In genomic region chr20:64285579-64286427, GRCh38 we compare ENCODE assay signal across 8 cellular contexts. TPM values are rescaled to one million over a fixed set of nuclear protein-coding genes. Genes with fewer than 3 reads are reported as not detected.
DNase-seq lines count a peak whose midpoint lies in the region; ATAC-seq, FAIRE-seq and TF ChIP-seq lines count a peak whose summit lies in the region.
"Not testable (repeated sequence)": the region's sequence is repeated elsewhere in the genome, so short reads cannot be mapped to it uniquely, and the experiment has no call there.

No MANE protein-coding gene starts in this region.

- not testable (repeated sequence) for H3K4me3 ChIP-seq in body of pancreas; keratinocyte (ENCODE audit: control insufficient read depth in 2 of 3, extremely low read depth in 1 of 3, insufficient read depth in 2 of 3, low read depth in 1 of 3, low read length in 3 of 3)

- H3K4me1 ChIP-seq in body of pancreas; keratinocyte (ENCODE audit: control insufficient read depth, extremely low read depth, insufficient read depth, low read length): not testable (repeated sequence)

- peak; percentile 90 for ATAC-seq in GM19023 (IDR thresholded peaks at IDR 0.05; ENCODE audit: unreplicated experiment)
- peak; percentile 84 for ATAC-seq in HG03060 (IDR thresholded peaks at IDR 0.05; ENCODE audit: low read depth, unreplicated experiment)
- peak; percentile 94 for ATAC-seq in WTC11
- ATAC-seq in body of pancreas, result peak; percentile 63

- H2AFZ ChIP-seq in keratinocyte (ENCODE audit: control insufficient read depth, low read length), result not testable (repeated sequence)

- not testable (repeated sequence) for H3K4me1 Mint-ChIP-seq in WTC11

- POLR2A ChIA-PET in WTC11 (lab: Charles Lee), result not testable (repeated sequence)

- not testable (repeated sequence) for H3K4me2 ChIP-seq in keratinocyte (ENCODE audit: control insufficient read depth, extremely low read depth, insufficient read depth, low read depth, low read length)

- H3K4me3 Mint-ChIP-seq in WTC11, result not testable (repeated sequence)

- dilution Hi-C loops in keratinocyte (cut with MboI; ENCODE audit: extremely low pct_ligation_motif_present, low sequenced_read_pairs), result not testable (repeated sequence)

- TF ChIP-seq POLR2A in body of pancreas (IDR thresholded peaks at IDR 0.05), result not testable (repeated sequence)

- intact Hi-C loops in body of pancreas (cut with DNase I), result not testable (repeated sequence)

- not testable (repeated sequence) for H3K79me2 ChIP-seq in keratinocyte (ENCODE audit: control insufficient read depth, insufficient read depth, low read length)

- not testable (repeated sequence) for H4K20me1 ChIP-seq in keratinocyte (ENCODE audit: control insufficient read depth, extremely low read depth, insufficient read depth, low read length)

- FAIRE-seq in keratinocyte (lab: Jason Lieb, UNC), result not testable (repeated sequence)

- 79 to 82% methylated on average over 31 to 38 of the region's 44 CpGs for WGBS in body of pancreas, 2 donors

- peak; percentile 100 for TF ChIP-seq CTCF in WTC11 (IDR thresholded peaks at IDR 0.05)
- peak in 6 of 7 experiments; percentile 46 to 81 (median 68) for TF ChIP-seq CTCF in body of pancreas (IDR thresholded peaks at IDR 0.05)
- TF ChIP-seq CTCF in keratinocyte (optimal IDR thresholded peaks at IDR 0.05 in 1 of 3, IDR thresholded peaks at IDR 0.05 in 1 of 3, conservative IDR thresholded peaks at IDR 0.05 in 1 of 3; ENCODE audit: extremely low read depth in 1 of 3, insufficient read depth in 2 of 3, low read length in 3 of 3), result peak in 2 of 3 experiments; percentile 55 to 83

- not testable (repeated sequence) for H3K27ac ChIP-seq in body of pancreas; keratinocyte (ENCODE audit: control insufficient read depth, insufficient read depth, low read length)

- not testable (repeated sequence) for H3K9me3 ChIP-seq in body of pancreas; keratinocyte (ENCODE audit: control insufficient read depth, low read depth, low read length)

- not testable (repeated sequence) for H3K36me3 ChIP-seq in body of pancreas (replicated peaks in 1 of 2; ENCODE audit: insufficient read depth in 1 of 2, low read depth in 2 of 2); keratinocyte (ENCODE audit: control insufficient read depth in 2 of 2, extremely low read depth in 1 of 2, insufficient read depth in 2 of 2, low read length in 2 of 2)

- DNase-seq in Ammon's horn (ENCODE audit: low spot score), result peak; percentile 33
- peak; percentile 59 for DNase-seq in NCI-H2196 (lab: John Stamatoyannopoulos, UW; ENCODE audit: unreplicated experiment)
- peak; percentile 94 for DNase-seq in WTC11 (ENCODE audit: low spot score)
- DNase-seq in body of pancreas, result peak; percentile 47 to 73 (median 69)
- not testable (repeated sequence) for DNase-seq in keratinocyte (ENCODE audit: low read depth, low spot score)
- peak; percentile 53 to 87 (median 64) for DNase-seq in stimulated activated CD4-positive, alpha-beta T cell treated with anti-CD3 and anti-CD28 coated beads, Interleukin-1b, Interleukin-23, amount 100 ng/mL, for 24 hours (ENCODE audit: low read depth in 4 of 4, low spot score in 1 of 4)

- CTCF ChIA-PET in WTC11 (lab: Charles Lee), result interaction anchor here (0.6 to 1.2 kb wide), 6 partner anchors 11 to 227 kb away, joined by 3 to 9 read pairs (median 3); partner anchors contain the start of gene PCMTD2

- not testable (repeated sequence) for H3K9me1 ChIP-seq in keratinocyte (ENCODE audit: control insufficient read depth, extremely low read depth, insufficient read depth, low read length)

- not testable (repeated sequence) for H3K9ac ChIP-seq in keratinocyte (ENCODE audit: control insufficient read depth, extremely low read depth, insufficient read depth, low read length)

- not testable (repeated sequence) for H3K27me3 Mint-ChIP-seq in WTC11 (ENCODE audit: low read depth)

- H3K27ac Mint-ChIP-seq in WTC11, result not testable (repeated sequence)

- H3K9me3 Mint-ChIP-seq in WTC11, result peaks cover 42% of the 10 kb centered on the region

- not testable (repeated sequence) for H3K27me3 ChIP-seq in body of pancreas; keratinocyte (ENCODE audit: control insufficient read depth, extremely low read depth, insufficient read depth, low read length)

- H3K36me3 Mint-ChIP-seq in WTC11, result peaks cover 42% of the 10 kb centered on the region

TF ChIP-seq in WTC11, 78 proteins besides CTCF, POLR2A, EP300 and RAD21:
- TF ChIP-seq ETV6 (CRISPR knock-in tag; IDR thresholded peaks at IDR 0.05), result 0 out of 2 replicates have a peak, but pooled peaks have one; percentile 24
- 0 out of 2 replicates have a peak, but pooled peaks have one; percentile 24 for TF ChIP-seq ZNF532 (CRISPR knock-in tag; IDR thresholded peaks at IDR 0.05; ENCODE audit: borderline replicate concordance)
- TF ChIP-seq HMGXB4 (CRISPR knock-in tag; IDR thresholded peaks at IDR 0.05), result 0 out of 2 replicates have a peak, but pooled peaks have one; percentile 32
- TF ChIP-seq FOXK1 (CRISPR knock-in tag; IDR thresholded peaks at IDR 0.05), result 0 out of 2 replicates have a peak, but pooled peaks have one; percentile 10
- peak; percentile 64; the same call in 1 of the 2 replicates for TF ChIP-seq IRF1 (CRISPR knock-in tag; IDR thresholded peaks at IDR 0.05)

RNA-seq across cellular contexts. Expression of gene PCMTD2, which starts 30.3 kb away (rescaled TPM):
- total RNA-seq in WTC11 (2021) (50.9 to 61.1 TPM (median 57.7 TPM) in 3 replicates), body of pancreas (10 to 100 TPM; 25.1 to 45.9 TPM)
- 24.5 to 25.8 TPM (median 25.6 TPM) in 3 replicates for polyA plus RNA-seq in keratinocyte
- 36.6 TPM for polyA plus RNA-seq in keratinocyte (2011; ENCODE audit: low read depth)
- polyA plus RNA-seq in keratinocyte (2011; cell fraction: cytosol; rRNA removed), result 12.2 and 14.2 TPM in 2 replicates
- 69.4 and 91.5 TPM in 2 replicates for polyA plus RNA-seq in keratinocyte (2011; cell fraction: nucleus; rRNA removed)
- polyA plus RNA-seq in keratinocyte (2012; ENCODE audit: low replicate concordance), result 11.7 and 18.5 TPM in 2 replicates
- polyA minus RNA-seq in keratinocyte, result 7.1 to 18.6 TPM (median 14.0 TPM) in 3 replicates
- polyA minus RNA-seq in keratinocyte (2011; cell fraction: cytosol; rRNA and poly(A)+ RNA removed), result 14.6 TPM
- polyA minus RNA-seq in keratinocyte (2011; cell fraction: nucleus; rRNA and poly(A)+ RNA removed), result 15.0 and 26.2 TPM in 2 replicates
